Comparison of ENCODE assay signal across 19 cellular contexts in the genomic region with DNA sequence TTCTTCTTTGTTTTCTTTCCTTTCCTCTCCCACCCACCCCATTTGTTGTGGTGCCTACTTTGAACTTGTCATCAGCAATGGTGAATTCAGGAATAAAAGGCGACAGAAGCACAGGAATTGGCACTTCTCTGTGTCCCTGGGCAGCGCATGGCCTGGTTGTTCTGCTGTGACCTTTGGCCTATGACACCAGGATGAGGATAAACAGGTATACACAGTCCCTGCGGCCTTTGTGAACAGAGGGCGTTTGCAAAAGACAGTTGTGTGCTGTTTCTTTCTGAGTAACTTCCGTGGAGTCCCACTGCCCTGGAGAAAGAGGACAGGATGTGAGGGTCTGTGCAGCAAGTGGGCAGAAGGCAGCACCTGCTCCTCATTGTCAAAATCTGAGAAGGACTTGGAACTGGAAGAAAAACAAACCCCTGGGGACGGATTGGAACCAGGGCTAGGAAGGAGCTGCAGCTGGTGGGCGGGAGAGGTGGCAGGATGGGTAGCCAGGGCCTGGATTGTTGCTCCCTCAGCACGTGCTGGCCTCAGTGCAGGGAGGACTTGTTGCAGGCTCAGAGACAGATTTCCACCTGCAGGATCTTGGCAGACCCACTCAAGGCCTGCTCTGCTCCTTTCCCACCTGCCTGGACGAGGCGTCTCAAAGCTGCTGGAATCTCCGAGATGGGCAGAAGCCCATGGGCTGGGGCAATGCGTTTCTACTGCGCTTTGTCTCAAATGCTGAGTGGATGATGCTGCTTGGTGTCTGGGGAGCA.
"Had no signal": no experiment of that assay in that cellular context is flagged by ENCODE, and none has a peak within 500 bp of the region (broad histone marks: within the 10 kb centered on the region; RNA-seq: fewer than 3 reads in every experiment).

No MANE protein-coding gene starts in this region.

- H3K4me3 Mint-ChIP-seq: activated naive CD8-positive, alpha-beta T cell; activated T-cell treated with anti-CD3 and anti-CD28 coated beads, Interleukin-2, amount 50 U/mL, for 24 hours; activated T-helper 17 cell treated with anti-CD3 and anti-CD28 coated beads, Interleukin-2, amount 50 U/mL, for 72 hours; mesothelial cell of epicardium; natural killer cell; T-helper 1 cell treated with Interleukin-12 subunit alpha and Interleukin-12 subunit beta and Interleukin-4 antibody, amounts not matched to agents 30 μg/mL and 1 μg/mL, for 36 hours; WTC11 had no signal

- H3K27me3 ChIP-seq: ascending aorta, heart right ventricle, pancreas, right atrium auricular region had no signal

- H3K9me3 Mint-ChIP-seq: activated T-cell treated with anti-CD3 and anti-CD28 coated beads, Interleukin-2, amount 50 U/mL, for 24 hours; activated T-helper 17 cell treated with anti-CD3 and anti-CD28 coated beads, Interleukin-2, amount 50 U/mL, for 72 hours; mesothelial cell of epicardium; natural killer cell; T-helper 1 cell treated with Interleukin-12 subunit alpha and Interleukin-12 subunit beta and Interleukin-4 antibody, amounts not matched to agents 30 μg/mL and 1 μg/mL, for 36 hours; WTC11 had no signal

- H3K9me3 ChIP-seq: adrenal gland, ascending aorta, heart right ventricle, pancreas, psoas muscle, right atrium auricular region had no signal

- H3K36me3 Mint-ChIP-seq: activated naive CD8-positive, alpha-beta T cell; mesothelial cell of epicardium; natural killer cell; WTC11 had no signal

- H3K4me3 ChIP-seq: adrenal gland, ascending aorta, heart right ventricle, pancreas, psoas muscle, right atrium auricular region had no signal

- ATAC-seq: activated T-helper 17 cell treated with anti-CD3 and anti-CD28 coated beads, Interleukin-2, amount 50 U/mL, for 72 hours; heart right ventricle; natural killer cell; pancreas; psoas muscle; stimulated activated naive CD8-positive, alpha-beta T cell treated with anti-CD3 and anti-CD28 coated beads, Interleukin-15, Interleukin-2, amounts not matched to agents 100 U/mL and 50 U/mL, for 24 hours; WTC11 had no signal

- H3K27ac Mint-ChIP-seq: activated naive CD8-positive, alpha-beta T cell; activated T-cell treated with anti-CD3 and anti-CD28 coated beads, Interleukin-2, amount 50 U/mL, for 24 hours; activated T-helper 17 cell treated with anti-CD3 and anti-CD28 coated beads, Interleukin-2, amount 50 U/mL, for 72 hours; mesothelial cell of epicardium; natural killer cell; T-helper 1 cell treated with Interleukin-12 subunit alpha and Interleukin-12 subunit beta and Interleukin-4 antibody, amounts not matched to agents 30 μg/mL and 1 μg/mL, for 36 hours; WTC11 had no signal

- FAIRE-seq: endometrium, kidney, pancreas had no signal

- DNase-seq: activated T-cell treated with anti-CD3 and anti-CD28 coated beads, Interleukin-2, amount 50 U/mL, for 24 hours; adrenal gland; heart right ventricle; kidney; natural killer cell; pancreas; psoas muscle; stimulated activated CD4-positive, alpha-beta T cell treated with anti-CD3 and anti-CD28 coated beads, Interleukin-12 subunit alpha, Interleukin-12 subunit beta, amount 100 ng/mL, for 4 hours; stimulated activated CD4-positive, alpha-beta T cell treated with anti-CD3 and anti-CD28 coated beads, Interleukin-4, amount 100 ng/mL, for 4 hours; stimulated activated naive CD8-positive, alpha-beta T cell treated with anti-CD3 and anti-CD28 coated beads, Interleukin-15, Interleukin-2, amounts not matched to agents 100 U/mL and 50 U/mL, for 24 hours; T1000 had no signal

- H3K4me1 ChIP-seq: adrenal gland, pancreas had no signal

- H3K27ac ChIP-seq: adrenal gland, ascending aorta, heart right ventricle, pancreas, psoas muscle, right atrium auricular region had no signal

- H3K4me1 Mint-ChIP-seq: activated T-helper 17 cell treated with anti-CD3 and anti-CD28 coated beads, Interleukin-2, amount 50 U/mL, for 72 hours; mesothelial cell of epicardium; natural killer cell; WTC11 had no signal

- H3K36me3 ChIP-seq: adrenal gland, ascending aorta, heart right ventricle, pancreas, right atrium auricular region had no signal
